In genomic region chr7:112162161-112163020, GRCh38 we compare ENCODE assay signal across 1 cellular context.
TF ChIP-seq lines count a peak whose summit lies in the region.

No MANE protein-coding gene starts in this region.

TF ChIP-seq in K562, 482 proteins besides CTCF, POLR2A, EP300 and RAD21 (continued from another document):
- TF ChIP-seq ZNF277 (CRISPR knock-in tag; IDR thresholded peaks at IDR 0.05; ENCODE audit: borderline replicate concordance): peak; percentile 89
- TF ChIP-seq XRCC3 (IDR thresholded peaks at IDR 0.05): no peak
- TF ChIP-seq BHLHE40 (IDR thresholded peaks at IDR 0.05; ENCODE audit: low read length): no peak
- no peak for TF ChIP-seq SMAD3 (CRISPR knock-in tag; conservative IDR thresholded peaks at IDR 0.05)
